Comparison of ENCODE assay signal across 8 cellular contexts in the genomic region with DNA sequence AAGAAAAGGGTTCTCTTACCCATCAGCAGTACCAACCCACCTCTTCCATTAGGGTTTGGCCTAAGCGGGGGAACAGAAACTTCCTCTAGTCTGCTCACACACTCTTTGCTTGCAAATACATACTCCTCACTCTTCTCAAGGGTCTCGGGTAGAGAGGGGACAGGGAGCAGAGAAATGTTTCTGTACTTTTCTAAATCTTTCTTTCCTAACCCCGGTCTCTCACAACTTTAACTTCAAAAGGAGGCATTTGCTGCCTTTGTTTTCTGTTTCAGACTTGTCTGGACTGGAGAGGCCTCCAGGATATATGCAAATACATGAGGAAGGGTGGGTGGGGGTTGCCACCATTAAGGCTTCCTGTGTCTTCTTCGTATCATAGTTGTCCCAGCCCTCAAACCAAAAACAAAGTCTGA. TPM values are rescaled to one million over a fixed set of nuclear protein-coding genes. Genes with fewer than 3 reads are reported as not detected.
DNase-seq lines count a peak whose midpoint lies in the region; ATAC-seq and TF ChIP-seq lines count a peak whose summit lies in the region.

No MANE protein-coding gene starts in this region.

- 44 to 69% methylated on average over 4 of the region's 4 CpGs for WGBS in esophagus, 2 donors

- peak; percentile 74 for ATAC-seq in GM21717 (IDR thresholded peaks at IDR 0.05; ENCODE audit: unreplicated experiment)

- TF ChIP-seq POLR2A in Peyer's patch (IDR thresholded peaks at IDR 0.05), result no peak

- H3K27me3 ChIP-seq in Peyer's patch, result no peaks in the 10 kb centered on the region
- H3K27me3 ChIP-seq in esophagus (ENCODE audit: control insufficient read depth in 1 of 2, insufficient read depth in 2 of 2, low read length in 2 of 2), result no peaks in the 10 kb centered on the region

- peaks cover 0 to 10% (median 2%) of the 10 kb centered on the region in 4 donors for H3K4me1 ChIP-seq in Peyer's patch
- H3K4me1 ChIP-seq in esophagus (ENCODE audit: control insufficient read depth in 2 of 2, insufficient read depth in 2 of 2, low read length in 1 of 2), result no peaks in the 10 kb centered on the region

- DNase-seq in Peyer's patch, result peak in 2 of 3 donors; percentile 80 to 83
- DNase-seq in HEK293T (ENCODE audit: extremely low spot score), result no peak
- no peak for DNase-seq in NCI-H1694 (lab: John Stamatoyannopoulos, UW)
- DNase-seq in GM19238 (ENCODE audit: insufficient read length, low spot score), result no peak
- no peak for DNase-seq in NK-92 treated with Interleukin-12 subunit alpha and Interleukin-12 subunit beta, amount 100 ng/mL, for 24 hours (lab: John Stamatoyannopoulos, UW)

- peak overlapping the region; percentile 25; the same call in 1 of the 2 replicates for H3K4me3 ChIP-seq in GM08714 (ENCODE audit: low read length)
- H3K4me3 ChIP-seq in Peyer's patch, result no peak overlapping the region
- no peak overlapping the region for H3K4me3 ChIP-seq in esophagus (ENCODE audit: low read depth in 1 of 2, low read length in 2 of 2)

- no peaks in the 10 kb centered on the region for H3K36me3 ChIP-seq in Peyer's patch
- no peaks in the 10 kb centered on the region for H3K36me3 ChIP-seq in esophagus (ENCODE audit: control insufficient read depth in 2 of 2, insufficient read depth in 2 of 2, low read length in 1 of 2)

- peak overlapping the region in 2 of 4 donors; percentile 75 to 80 for H3K27ac ChIP-seq in Peyer's patch
- H3K27ac ChIP-seq in esophagus (ENCODE audit: low read depth in 2 of 2, low read length in 1 of 2), result peak overlapping the region; percentile 68 to 85

- POLR2A ChIA-PET in HEK293T (lab: Yijun Ruan, JAX), result no interaction called here

- CTCF ChIA-PET in HEK293T (lab: Yijun Ruan, JAX), result no interaction called here

- H3K9me3 ChIP-seq in Peyer's patch (no peaks in the 10 kb centered on the region), esophagus (ENCODE audit: control insufficient read depth in 2 of 2, insufficient read depth in 1 of 2, low read depth in 1 of 2, low read length in 1 of 2) (no peaks in the 10 kb centered on the region)

- TF ChIP-seq CTCF in Peyer's patch (IDR thresholded peaks at IDR 0.05), result no peak

TF ChIP-seq in HEK293T, 16 proteins besides CTCF, POLR2A, EP300 and RAD21:
- TF ChIP-seq BHLHE40 (IDR thresholded peaks at IDR 0.05; ENCODE audit: borderline replicate concordance), result no peak
- TF ChIP-seq SP1 (IDR thresholded peaks at IDR 0.05), result no peak
- no peak for TF ChIP-seq HDGF (IDR thresholded peaks at IDR 0.05; ENCODE audit: borderline replicate concordance)
- TF ChIP-seq L3MBTL2 (conservative IDR thresholded peaks at IDR 0.05), result no peak
- TF ChIP-seq ZNF384 (IDR thresholded peaks at IDR 0.05), result no peak
- no peak for TF ChIP-seq NFRKB (IDR thresholded peaks at IDR 0.05)
- TF ChIP-seq SUZ12 (IDR thresholded peaks at IDR 0.05), result no peak
- TF ChIP-seq ELF4 (IDR thresholded peaks at IDR 0.05), result no peak
- no peak for TF ChIP-seq ARNT (IDR thresholded peaks at IDR 0.05)
TF ChIP-seq in HEK293T: peak in this region for 0.

RNA-seq across cellular contexts. Expression of a gene that starts 10.5 kb away (rescaled TPM):
- 1 to 10 TPM; 1.6 to 9.9 (median 2.7) TPM for total RNA-seq in Peyer's patch
- polyA plus RNA-seq in esophagus, result under 1 TPM; 0.14 to 0.16 TPM

RNA-seq across cellular contexts. Expression of a gene that starts 41.0 kb away (rescaled TPM):
- 10 to 100 TPM; 30.1 to 45.2 (median 38.2) TPM for total RNA-seq in Peyer's patch
- 1 to 10 TPM in 1 of 2 donors, under 1 TPM in 1; 0.86 to 1.8 TPM for polyA plus RNA-seq in esophagus

RNA-seq across cellular contexts. Expression of a gene that starts 41.0 kb away (rescaled TPM):
- total RNA-seq in Peyer's patch, result 100 to 1,000 TPM in 2 of 4 donors, 10 to 100 TPM in 2; 78.2 to 122 (median 101) TPM
- 10 to 100 TPM; 35.8 to 38.3 TPM for polyA plus RNA-seq in esophagus

Comparison
In these comparisons a context has a peak if more than half of its experiments do, and no peak if none do; other contexts are left out.
1. DNase-seq: peak in Peyer's patch (2 of 3); none in HEK293T (single experiment), NCI-H1694 (single experiment), GM19238 (single experiment) and NK-92 treated with Interleukin-12 subunit alpha and Interleukin-12 subunit beta, amount 100 ng/mL, for 24 hours (single experiment).